ENCODE assay signal across 8 cellular contexts in genomic region chr4:151013944-151014343, GRCh38. TPM values are rescaled to one million over a fixed set of nuclear protein-coding genes. Genes with fewer than 3 reads are reported as not detected.
A peak's percentile ranks its signal among the peaks of the same experiment; 100 is the strongest.
DNase-seq lines count a peak whose midpoint lies in the region; TF ChIP-seq lines count a peak whose summit lies in the region.

No MANE protein-coding gene starts in this region.

- no peak for TF ChIP-seq POLR2A in tibial nerve (IDR thresholded peaks at IDR 0.05)

- H3K36me3 Mint-ChIP-seq in activated T-cell treated with anti-CD3 and anti-CD28 coated beads, Interleukin-2, amount 50 U/mL, for 24 hours (ENCODE audit: low read depth): peaks cover 53% of the 10 kb centered on the region

- no peak for DNase-seq in activated T-cell treated with anti-CD3 and anti-CD28 coated beads, Interleukin-2, amount 50 U/mL, for 24 hours
- no peak for DNase-seq in activated T-cell treated with anti-CD3 and anti-CD28 coated beads, Interleukin-2, amount 50 U/mL, for 48 hours
- DNase-seq in adipocyte (ENCODE audit: low read depth) (peak; percentile 9), tibial nerve (ENCODE audit: low spot score in 2 of 2) (no peak), HuH-7 (ENCODE audit: low spot score) (no peak), NCI-H2107 (lab: John Stamatoyannopoulos, UW) (no peak), OCI-M2 (lab: John Stamatoyannopoulos, UW; ENCODE audit: unreplicated experiment) (no peak)

- no peak for TF ChIP-seq RAD21 in liver (IDR thresholded peaks at IDR 0.05)

- H3K9me3 ChIP-seq in adipocyte (ENCODE audit: control insufficient read depth, low read length): no peaks in the 10 kb centered on the region
- no peaks in the 10 kb centered on the region for H3K9me3 ChIP-seq in liver (ENCODE audit: control insufficient read depth in 4 of 4, low read length in 3 of 4)
- H3K9me3 ChIP-seq in tibial nerve: no peaks in the 10 kb centered on the region

- TF ChIP-seq EP300 in tibial nerve (IDR thresholded peaks at IDR 0.05): no peak

- peaks cover 5% of the 10 kb centered on the region for H3K4me1 ChIP-seq in adipocyte (ENCODE audit: control insufficient read depth, insufficient read depth, low read length)
- peaks cover 3 to 19% (median 12%) of the 10 kb centered on the region in 4 donors for H3K4me1 ChIP-seq in liver (ENCODE audit: control insufficient read depth in 4 of 4, insufficient read depth in 4 of 4, low read length in 3 of 4)
- peaks cover 0 to 28% (median 11%) of the 10 kb centered on the region in 4 donors for H3K4me1 ChIP-seq in tibial nerve

- peaks cover 24% of the 10 kb centered on the region for H3K4me1 Mint-ChIP-seq in activated T-cell treated with anti-CD3 and anti-CD28 coated beads, Interleukin-2, amount 50 U/mL, for 24 hours (ENCODE audit: low read depth)

- H3K27me3 Mint-ChIP-seq in activated T-cell treated with anti-CD3 and anti-CD28 coated beads, Interleukin-2, amount 50 U/mL, for 24 hours: no peaks in the 10 kb centered on the region

- H3K9me3 Mint-ChIP-seq in activated T-cell treated with anti-CD3 and anti-CD28 coated beads, Interleukin-2, amount 50 U/mL, for 24 hours: no peaks in the 10 kb centered on the region

- H3K4me3 ChIP-seq in adipocyte (ENCODE audit: low read length) (peak overlapping the region; percentile 97), liver (ENCODE audit: low read depth in 1 of 3, low read length in 3 of 3) (peak overlapping the region in 2 of 3 donors; percentile 79 to 86), tibial nerve (peak overlapping the region; percentile 76 to 90 (median 80))

- H3K36me3 ChIP-seq in adipocyte (ENCODE audit: control insufficient read depth, insufficient read depth, low read length, severe bottlenecking) (no peaks in the 10 kb centered on the region), liver (ENCODE audit: control insufficient read depth in 4 of 4, insufficient read depth in 3 of 4, low read depth in 1 of 4, low read length in 3 of 4) (peaks cover 0 to 2% (median 0%) of the 10 kb centered on the region in 4 donors), tibial nerve (peaks cover 0 to 21% (median 0%) of the 10 kb centered on the region in 3 donors)

- peak overlapping the region; percentile 99 for H3K27ac Mint-ChIP-seq in activated T-cell treated with anti-CD3 and anti-CD28 coated beads, Interleukin-2, amount 50 U/mL, for 24 hours

- no peaks in the 10 kb centered on the region for H3K27me3 ChIP-seq in adipocyte (replicated peaks; ENCODE audit: control insufficient read depth, insufficient read depth, low read length)
- H3K27me3 ChIP-seq in liver (ENCODE audit: control insufficient read depth in 4 of 4, insufficient read depth in 4 of 4, low read length in 3 of 4): no peaks in the 10 kb centered on the region
- H3K27me3 ChIP-seq in tibial nerve: no peaks in the 10 kb centered on the region

- H3K27ac ChIP-seq in liver (ENCODE audit: low read depth in 1 of 2, low read length in 2 of 2): no peak overlapping the region
- peak overlapping the region; percentile 79 to 97 (median 90) for H3K27ac ChIP-seq in tibial nerve

- TF ChIP-seq CTCF in liver (IDR thresholded peaks at IDR 0.05; ENCODE audit: low read depth, low read length, missing input control) (no peak), tibial nerve (IDR thresholded peaks at IDR 0.05) (no peak)

- H3K9ac ChIP-seq in adipocyte (ENCODE audit: low read length): no peak overlapping the region
- H3K9ac ChIP-seq in liver (ENCODE audit: low read depth in 1 of 2, low read length in 2 of 2): peak overlapping the region in 1 of 2 donors; percentile 42

- WGBS in liver: 21% methylated on average over 4 of the region's 4 CpGs
- 12 to 19% methylated on average over 4 of the region's 4 CpGs for WGBS in tibial nerve, 2 donors

- H3K4me3 Mint-ChIP-seq in activated T-cell treated with anti-CD3 and anti-CD28 coated beads, Interleukin-2, amount 50 U/mL, for 24 hours: peak overlapping the region; percentile 100

TF ChIP-seq in liver, 16 proteins besides CTCF, POLR2A, EP300 and RAD21:
- TF ChIP-seq YY1 (IDR thresholded peaks at IDR 0.05) (no peak), MAX (IDR thresholded peaks at IDR 0.05) (no peak), ZBTB33 (IDR thresholded peaks at IDR 0.05) (no peak), GABPA (IDR thresholded peaks at IDR 0.05 in 1 of 2, conservative IDR thresholded peaks at IDR 0.05 in 1 of 2) (no peak), EGR1 (IDR thresholded peaks at IDR 0.05; ENCODE audit: low read depth in 2 of 2) (no peak), RXRA (IDR thresholded peaks at IDR 0.05) (no peak), FOXA2 (IDR thresholded peaks at IDR 0.05) (no peak), HNF4G (IDR thresholded peaks at IDR 0.05) (no peak), ATF3 (IDR thresholded peaks at IDR 0.05) (no peak), FOXA1 (IDR thresholded peaks at IDR 0.05) (no peak), JUND (IDR thresholded peaks at IDR 0.05) (no peak), SP1 (IDR thresholded peaks at IDR 0.05) (no peak), NR2F2 (IDR thresholded peaks at IDR 0.05) (no peak), REST (IDR thresholded peaks at IDR 0.05) (no peak)

RNA-seq across cellular contexts. Expression of gene LRBA, which starts 1.1 kb away (rescaled TPM):
- total RNA-seq in liver (10 to 100 TPM; 53.2 to 69.8 TPM), tibial nerve (10 to 100 TPM; 35.4 to 43.1 (median 38.0) TPM)
- polyA plus RNA-seq in liver: 10 to 100 TPM in 1 of 2 donors, 1 to 10 TPM in 1; 8.2 to 12.3 TPM

Comparison
In these comparisons a context has a peak if more than half of its experiments do, and no peak if none do; other contexts are left out.
1. H3K27ac ChIP-seq: peak in tibial nerve (4 of 4); none in liver (0 of 2).
2. Peak in every context shown above with its lines, with median percentiles within 50 percentile points of each other: H3K4me3 ChIP-seq.